In genomic region chr5:168903082-168903481, GRCh38 we compare ENCODE assay signal across 6 cellular contexts.
"Had no signal": no experiment of that assay in that cellular context is flagged by ENCODE, and none has a peak within 500 bp of the region (broad histone marks: within the 10 kb centered on the region; RNA-seq: fewer than 3 reads in every experiment).

No MANE protein-coding gene starts in this region.

- H3K27ac ChIP-seq: HL-60 had no signal

- H3K4me3 ChIP-seq: K562 had no signal

- ATAC-seq: HepG2, K562 had no signal

- DNase-seq: IMR-90, KBM-7, KG1 had no signal
